In the genomic region with DNA sequence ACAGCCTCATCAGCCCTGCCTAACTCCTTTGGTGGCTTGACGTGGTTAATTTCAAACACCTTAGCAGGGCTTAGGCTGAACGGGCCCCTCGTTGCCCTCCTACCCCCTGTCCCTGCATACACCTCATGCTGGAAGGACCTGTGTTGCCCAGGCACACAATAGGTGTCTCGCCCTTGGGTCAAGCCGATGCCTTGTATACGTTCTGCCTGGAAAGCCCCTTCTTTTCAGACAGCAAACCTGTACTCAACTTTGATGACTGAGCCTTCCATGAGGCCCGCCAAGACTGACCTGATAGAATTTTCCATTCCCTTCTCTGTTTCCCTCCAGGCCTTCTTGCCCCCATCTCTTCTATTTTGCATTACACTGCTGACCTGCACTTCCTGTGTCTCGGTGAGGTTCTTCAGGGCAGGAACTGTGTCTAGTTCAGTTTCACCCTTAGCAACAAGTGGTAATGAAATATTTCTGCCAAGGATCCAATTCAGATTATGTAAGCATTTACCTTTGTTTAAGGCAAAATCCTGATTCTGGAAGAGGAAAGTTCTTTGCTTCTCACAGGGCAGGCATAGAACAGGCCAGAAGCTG, we compare ENCODE assay signal across 1 cellular context.
TF ChIP-seq lines count a peak whose summit lies in the region.

No MANE protein-coding gene starts in this region.

TF ChIP-seq in H1, 55 proteins besides CTCF, POLR2A, EP300 and RAD21:
- TF ChIP-seq, protein P1, sequence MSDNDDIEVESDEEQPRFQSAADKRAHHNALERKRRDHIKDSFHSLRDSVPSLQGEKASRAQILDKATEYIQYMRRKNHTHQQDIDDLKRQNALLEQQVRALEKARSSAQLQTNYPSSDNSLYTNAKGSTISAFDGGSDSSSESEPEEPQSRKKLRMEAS (IDR thresholded peaks at IDR 0.05), result no peak
- TF ChIP-seq CBX8 (IDR thresholded peaks at IDR 0.05; ENCODE audit: borderline replicate concordance, low read depth, low read length) (no peak), CHD2 (IDR thresholded peaks at IDR 0.05; ENCODE audit: low read length) (no peak), EGR1 (IDR thresholded peaks at IDR 0.05; ENCODE audit: borderline replicate concordance, low read depth, low read length) (no peak), ATF2 (IDR thresholded peaks at IDR 0.05; ENCODE audit: low read length) (no peak), BACH1 (IDR thresholded peaks at IDR 0.05; ENCODE audit: low read length) (no peak), POLR2AphosphoS5 (IDR thresholded peaks at IDR 0.05; ENCODE audit: low read depth, low read length) (no peak), TAF1 (IDR thresholded peaks at IDR 0.05; ENCODE audit: low read depth, low read length) (no peak), TCF12 (IDR thresholded peaks at IDR 0.05; ENCODE audit: low read depth, low read length) (no peak), JUN (IDR thresholded peaks at IDR 0.05; ENCODE audit: low read depth, low read length) (no peak), MAFK (IDR thresholded peaks at IDR 0.05; ENCODE audit: low read depth, low read length) (no peak), TAF7 (optimal IDR thresholded peaks at IDR 0.05; ENCODE audit: borderline replicate concordance, low read depth, low read length) (no peak), CHD1 (IDR thresholded peaks at IDR 0.05; ENCODE audit: low read depth, low read length) (no peak), ASH2L (IDR thresholded peaks at IDR 0.05; ENCODE audit: low read length) (no peak), PHF8 (conservative IDR thresholded peaks at IDR 0.05; ENCODE audit: low read depth, low read length) (no peak), KDM5A (IDR thresholded peaks at IDR 0.05; ENCODE audit: low read length) (no peak), SAP30 (IDR thresholded peaks at IDR 0.05; ENCODE audit: insufficient read depth, insufficient replicate concordance, low read length) (no peak), HDAC2 (IDR thresholded peaks at IDR 0.05; ENCODE audit: borderline replicate concordance in 1 of 2, low read depth in 2 of 2, low read length in 2 of 2) (no peak)
